In the genomic region with DNA sequence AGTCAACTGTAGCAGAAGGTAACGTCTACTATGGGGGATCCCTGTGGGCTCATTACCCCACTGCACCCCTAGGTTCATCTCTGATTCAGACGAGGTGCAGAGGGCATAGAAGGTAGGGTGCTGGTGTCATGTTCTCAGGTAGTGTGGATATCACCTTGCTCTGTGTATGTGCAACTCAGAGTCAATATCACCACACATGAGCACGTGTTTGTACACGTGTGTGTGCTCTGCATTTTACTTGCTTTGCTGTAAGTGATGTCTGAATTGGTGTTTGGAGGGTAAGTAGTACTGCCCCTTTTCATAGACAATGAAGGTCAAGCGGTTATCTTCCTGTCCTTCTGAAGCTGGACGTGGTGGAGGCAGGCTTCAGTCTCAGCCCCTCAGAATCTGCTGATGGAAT, we compare ENCODE assay signal across 38 cellular contexts. TPM values are rescaled to one million over a fixed set of nuclear protein-coding genes. Genes with fewer than 3 reads are reported as not detected.
"Had no signal": no experiment of that assay in that cellular context is flagged by ENCODE, and none has a peak within 500 bp of the region (broad histone marks: within the 10 kb centered on the region; RNA-seq: fewer than 3 reads in every experiment).

No MANE protein-coding gene starts in this region.

- H3K4me3 ChIP-seq: adrenal gland, ascending aorta, body of pancreas, breast epithelium, cardiac muscle cell had no signal

- H3K27ac Mint-ChIP-seq: activated naive CD4-positive, alpha-beta T cell treated with anti-CD3 and anti-CD28 coated beads for 36 hours; activated naive CD4-positive, alpha-beta T cell treated with anti-CD3 and anti-CD28 coated beads, Interleukin-2, amount 10 ng/mL, durations not matched to agents 7 days and 5 days; activated naive CD4-positive, alpha-beta T cell treated with anti-CD3 and anti-CD28 coated beads, Interleukin-2, amount 50 U/mL, for 24 hours; activated naive CD4-positive, alpha-beta T cell treated with anti-CD3 and anti-CD28 coated beads, Interleukin-2, amount 50 U/mL, for 72 hours; activated naive CD8-positive, alpha-beta T cell; activated naive CD8-positive, alpha-beta T cell treated with anti-CD3 and anti-CD28 coated beads for 36 hours; activated naive CD8-positive, alpha-beta T cell treated with anti-CD3 and anti-CD28 coated beads, Interleukin-2, amount 10 ng/mL, durations not matched to agents 7 days and 5 days; activated naive CD8-positive, alpha-beta T cell treated with anti-CD3 and anti-CD28 coated beads, Interleukin-2, amount 50 U/mL, for 24 hours; activated T-cell treated with anti-CD3 and anti-CD28 coated beads, Interleukin-2, amount 50 U/mL, for 24 hours; activated T-cell treated with anti-CD3 and anti-CD28 coated beads, Interleukin-2, amount 50 U/mL, for 72 hours; activated T-helper 1 cell treated with anti-CD3 and anti-CD28 coated beads, Interleukin-12 subunit alpha, Interleukin-12 subunit beta, Interleukin-2, Interleukin-4 antibody, amounts not matched to agents 30 ng/mL and 10 ng/mL and 1 ng/mL, durations not matched to agents 14 hours and 24 hours and 36 hours; activated T-helper 17 cell treated with anti-CD3 and anti-CD28 coated beads, Interleukin-2, amount 50 U/mL, for 72 hours; activated T-helper 2 cell treated with anti-CD3 and anti-CD28 coated beads, Interferon-gamma antibody, Interleukin-2, Interleukin-4, amounts not matched to agents 10 μg/mL and 5 μg/mL and 100 μg/mL, durations not matched to agents 14 hours and 24 hours and 36 hours; brain had no signal

- H3K27me3 ChIP-seq: adrenal gland, ascending aorta, body of pancreas, brain microvascular endothelial cell, breast epithelium, cardiac muscle cell had no signal

- H3K4me1 ChIP-seq: adrenal gland, ascending aorta, body of pancreas, breast epithelium had no signal

- H3K9me3 Mint-ChIP-seq: activated naive CD4-positive, alpha-beta T cell treated with anti-CD3 and anti-CD28 coated beads, Interleukin-2, amount 10 ng/mL, durations not matched to agents 7 days and 5 days; activated naive CD4-positive, alpha-beta T cell treated with anti-CD3 and anti-CD28 coated beads, Interleukin-2, amount 50 U/mL, for 24 hours; activated naive CD4-positive, alpha-beta T cell treated with anti-CD3 and anti-CD28 coated beads, Interleukin-2, amount 50 U/mL, for 72 hours; activated T-cell treated with anti-CD3 and anti-CD28 coated beads, Interleukin-2, amount 50 U/mL, for 24 hours; activated T-cell treated with anti-CD3 and anti-CD28 coated beads, Interleukin-2, amount 50 U/mL, for 4 hours; activated T-cell treated with anti-CD3 and anti-CD28 coated beads, Interleukin-2, amount 50 U/mL, for 72 hours; activated T-helper 17 cell treated with anti-CD3 and anti-CD28 coated beads, Interleukin-2, amount 50 U/mL, for 72 hours; activated T-helper 2 cell treated with anti-CD3 and anti-CD28 coated beads, Interferon-gamma antibody, Interleukin-2, Interleukin-4, amounts not matched to agents 10 μg/mL and 5 μg/mL and 100 μg/mL, durations not matched to agents 14 hours and 24 hours and 36 hours; central memory CD8-positive, alpha-beta T cell had no signal

- H3K36me3 Mint-ChIP-seq: activated naive CD4-positive, alpha-beta T cell treated with anti-CD3 and anti-CD28 coated beads, Interleukin-2, amount 10 ng/mL, durations not matched to agents 7 days and 5 days; activated naive CD4-positive, alpha-beta T cell treated with anti-CD3 and anti-CD28 coated beads, Interleukin-2, amount 50 U/mL, for 24 hours; activated naive CD8-positive, alpha-beta T cell; activated naive CD8-positive, alpha-beta T cell treated with anti-CD3 and anti-CD28 coated beads for 36 hours; activated naive CD8-positive, alpha-beta T cell treated with anti-CD3 and anti-CD28 coated beads, Interleukin-2, amount 10 ng/mL, durations not matched to agents 7 days and 5 days; brain had no signal

- DNase-seq: activated effector memory CD4-positive, alpha-beta T cell treated with anti-CD3 and anti-CD28 coated beads, Interleukin-2, amount 50 U/mL, for 16 hours; activated effector memory CD4-positive, alpha-beta T cell treated with Interleukin-2 at 50 U/mL for 16 hours; activated gamma-delta T cell; activated gamma-delta T cell treated with Interleukin-2 at 50 U/mL for 16 hours; activated naive CD4-positive, alpha-beta T cell; activated naive CD4-positive, alpha-beta T cell treated with anti-CD3 and anti-CD28 coated beads for 36 hours; activated naive CD4-positive, alpha-beta T cell treated with anti-CD3 and anti-CD28 coated beads, Interleukin-2, amount 10 ng/mL, durations not matched to agents 7 days and 5 days; activated naive CD4-positive, alpha-beta T cell treated with anti-CD3 and anti-CD28 coated beads, Interleukin-2, amount 50 U/mL, for 16 hours; activated naive CD4-positive, alpha-beta T cell treated with Interleukin-2 at 50 U/mL for 16 hours; activated naive CD8-positive, alpha-beta T cell treated with anti-CD3 and anti-CD28 coated beads for 36 hours; activated naive CD8-positive, alpha-beta T cell treated with anti-CD3 and anti-CD28 coated beads, Interleukin-2, amount 10 ng/mL, durations not matched to agents 7 days and 5 days; activated naive CD8-positive, alpha-beta T cell treated with anti-CD3 and anti-CD28 coated beads, Interleukin-2, amount 50 U/mL, for 24 hours; activated T-cell treated with anti-CD3 and anti-CD28 coated beads, Interleukin-2, amount 50 U/mL, for 1 hour; activated T-cell treated with anti-CD3 and anti-CD28 coated beads, Interleukin-2, amount 50 U/mL, for 24 hours; activated T-cell treated with anti-CD3 and anti-CD28 coated beads, Interleukin-2, amount 50 U/mL, for 4 hours; activated T-cell treated with anti-CD3 and anti-CD28 coated beads, Interleukin-2, amount 50 U/mL, for 48 hours; activated T-cell treated with anti-CD3 and anti-CD28 coated beads, Interleukin-2, amount 50 U/mL, for 72 hours; adrenal gland; amniotic stem cell; amygdala; anterior cingulate cortex; body of pancreas; brain microvascular endothelial cell; caudate nucleus; central memory CD4-positive, alpha-beta T cell; cerebellar nuclear complex had no signal

- H3K9me3 ChIP-seq: adrenal gland had no signal

- H3K4me1 Mint-ChIP-seq: activated naive CD4-positive, alpha-beta T cell treated with anti-CD3 and anti-CD28 coated beads, Interleukin-2, amount 10 ng/mL, durations not matched to agents 7 days and 5 days; activated naive CD4-positive, alpha-beta T cell treated with anti-CD3 and anti-CD28 coated beads, Interleukin-2, amount 50 U/mL, for 24 hours; activated naive CD8-positive, alpha-beta T cell treated with anti-CD3 and anti-CD28 coated beads for 36 hours; activated naive CD8-positive, alpha-beta T cell treated with anti-CD3 and anti-CD28 coated beads, Interleukin-2, amount 50 U/mL, for 24 hours; activated T-helper 17 cell treated with anti-CD3 and anti-CD28 coated beads, Interleukin-2, amount 50 U/mL, for 72 hours; central memory CD8-positive, alpha-beta T cell had no signal

- H3K36me3 ChIP-seq: adrenal gland, ascending aorta, brain microvascular endothelial cell, breast epithelium, cardiac muscle cell had no signal

- H3K4me3 Mint-ChIP-seq: activated naive CD4-positive, alpha-beta T cell treated with anti-CD3 and anti-CD28 coated beads for 36 hours; activated naive CD4-positive, alpha-beta T cell treated with anti-CD3 and anti-CD28 coated beads, Interleukin-2, amount 10 ng/mL, durations not matched to agents 7 days and 5 days; activated naive CD4-positive, alpha-beta T cell treated with anti-CD3 and anti-CD28 coated beads, Interleukin-2, amount 50 U/mL, for 24 hours; activated naive CD8-positive, alpha-beta T cell; activated naive CD8-positive, alpha-beta T cell treated with anti-CD3 and anti-CD28 coated beads for 36 hours; activated naive CD8-positive, alpha-beta T cell treated with anti-CD3 and anti-CD28 coated beads, Interleukin-2, amount 10 ng/mL, durations not matched to agents 7 days and 5 days; activated naive CD8-positive, alpha-beta T cell treated with anti-CD3 and anti-CD28 coated beads, Interleukin-2, amount 50 U/mL, for 24 hours; activated T-cell treated with anti-CD3 and anti-CD28 coated beads, Interleukin-2, amount 50 U/mL, for 24 hours; activated T-cell treated with anti-CD3 and anti-CD28 coated beads, Interleukin-2, amount 50 U/mL, for 4 hours; activated T-cell treated with anti-CD3 and anti-CD28 coated beads, Interleukin-2, amount 50 U/mL, for 72 hours; activated T-helper 1 cell treated with anti-CD3 and anti-CD28 coated beads, Interleukin-12 subunit alpha, Interleukin-12 subunit beta, Interleukin-2, Interleukin-4 antibody, amounts not matched to agents 30 ng/mL and 10 ng/mL and 1 ng/mL, durations not matched to agents 14 hours and 24 hours and 36 hours; activated T-helper 17 cell treated with anti-CD3 and anti-CD28 coated beads, Interleukin-2, amount 50 U/mL, for 72 hours; brain; central memory CD8-positive, alpha-beta T cell had no signal

- FAIRE-seq: astrocyte had no signal

- H3K27ac ChIP-seq: adrenal gland, ascending aorta, body of pancreas, brain microvascular endothelial cell, breast epithelium, cardiac muscle cell had no signal

- ATAC-seq: activated naive CD4-positive, alpha-beta T cell treated with anti-CD3 and anti-CD28 coated beads, Interleukin-2, amount 50 U/mL, for 72 hours; activated naive CD8-positive, alpha-beta T cell treated with anti-CD3 and anti-CD28 coated beads, Interleukin-2, amount 50 U/mL, for 24 hours; activated T-cell treated with anti-CD3 and anti-CD28 coated beads, Interleukin-2, amount 50 U/mL, for 4 hours; activated T-cell treated with anti-CD3 and anti-CD28 coated beads, Interleukin-2, amount 50 U/mL, for 72 hours; activated T-helper 17 cell treated with anti-CD3 and anti-CD28 coated beads, Interleukin-2, amount 50 U/mL, for 72 hours; body of pancreas had no signal

RNA-seq across cellular contexts. Expression of a gene that starts 10.4 kb away (rescaled TPM):
- total RNA-seq: activated naive CD4-positive, alpha-beta T cell treated with anti-CD3 and anti-CD28 coated beads for 36 hours; activated naive CD4-positive, alpha-beta T cell treated with anti-CD3 and anti-CD28 coated beads, Interleukin-2, amount 50 U/mL, for 72 hours; activated naive CD8-positive, alpha-beta T cell treated with anti-CD3 and anti-CD28 coated beads for 36 hours; activated naive CD8-positive, alpha-beta T cell treated with anti-CD3 and anti-CD28 coated beads, Interleukin-2, amount 10 ng/mL, durations not matched to agents 7 days and 5 days; activated T-cell treated with anti-CD3 and anti-CD28 coated beads, Interleukin-2, amount 50 U/mL, for 72 hours; activated T-helper 1 cell treated with anti-CD3 and anti-CD28 coated beads, Interleukin-12 subunit alpha, Interleukin-12 subunit beta, Interleukin-2, Interleukin-4 antibody, amounts not matched to agents 30 ng/mL and 10 ng/mL and 1 ng/mL, durations not matched to agents 14 hours and 24 hours and 36 hours; activated T-helper 17 cell treated with anti-CD3 and anti-CD28 coated beads, Interleukin-2, amount 50 U/mL, for 72 hours; activated T-helper 2 cell treated with anti-CD3 and anti-CD28 coated beads, Interferon-gamma antibody, Interleukin-2, Interleukin-4, amounts not matched to agents 10 μg/mL and 5 μg/mL and 100 μg/mL, durations not matched to agents 14 hours and 24 hours and 36 hours; ascending aorta; astrocyte; cardiac muscle cell had no signal
- polyA plus RNA-seq: cardiac muscle cell had no signal
